Comparison of ENCODE assay signal across 8 cellular contexts in the genomic region with DNA sequence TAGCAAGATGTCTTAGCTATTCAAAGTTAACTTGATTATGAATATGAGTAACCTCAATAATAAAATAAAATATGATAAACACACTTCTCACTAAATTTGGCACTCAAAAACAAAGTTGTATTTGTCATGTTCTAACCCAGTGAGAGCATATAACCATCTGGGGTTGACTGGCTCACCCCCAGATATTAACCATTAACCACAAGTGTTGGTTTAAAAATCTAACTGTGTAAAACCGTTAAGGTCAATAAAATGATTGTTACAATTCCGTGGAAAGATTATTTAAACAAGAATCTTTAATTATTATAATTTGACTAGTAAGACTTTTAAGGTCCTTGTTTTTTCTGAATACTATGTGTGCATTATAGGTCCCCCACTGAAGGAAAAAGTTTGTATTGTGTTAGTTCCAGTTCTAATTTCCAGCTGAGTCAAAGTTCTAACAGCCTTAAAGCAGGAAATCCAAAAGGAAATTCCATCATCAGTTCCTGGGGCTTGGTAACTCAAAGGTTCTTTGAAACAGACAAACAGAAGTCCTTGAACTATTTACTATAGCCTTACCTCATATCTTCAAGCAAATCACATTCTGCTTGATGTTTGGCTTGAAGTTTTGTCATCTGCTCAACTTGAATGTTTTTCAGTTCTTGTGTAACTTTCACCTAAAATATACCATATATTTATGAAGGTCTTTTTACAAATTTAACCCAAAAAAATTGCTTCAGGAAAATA. TPM values are rescaled to one million over a fixed set of nuclear protein-coding genes. Genes with fewer than 3 reads are reported as not detected.
DNase-seq lines count a peak whose midpoint lies in the region; ATAC-seq, FAIRE-seq and TF ChIP-seq lines count a peak whose summit lies in the region.

No MANE protein-coding gene starts in this region.

- H3K4me3 ChIP-seq in Peyer's patch, result peak overlapping the region in 2 of 4 donors; percentile 89 to 94
- H3K4me3 ChIP-seq in fibroblast of mammary gland (ENCODE audit: control insufficient read depth, low read depth, low read length), result peak overlapping the region; percentile 90
- peak overlapping the region in 2 of 4 donors; percentile 67 to 94 for H3K4me3 ChIP-seq in sigmoid colon

- intact Hi-C loops in sigmoid colon (cut with DNase I), result loop anchor here (5.0 to 10.0 kb wide), 4 partner anchors 82 to 458 kb away; a partner anchor contains a TSS

- ATAC-seq in GM18519 (IDR thresholded peaks at IDR 0.05; ENCODE audit: low FRiP score, unreplicated experiment) (no peak), GM21529 (IDR thresholded peaks at IDR 0.05; ENCODE audit: unreplicated experiment) (no peak)

- peak overlapping the region in 3 of 4 donors; percentile 90 to 98 (median 94) for H3K27ac ChIP-seq in Peyer's patch
- H3K27ac ChIP-seq in sigmoid colon, result peak overlapping the region; percentile 95 to 98 (median 97)

- 3 to 34% methylated on average over 2 of the region's 2 CpGs for WGBS in sigmoid colon, 2 donors

- H3K4me1 ChIP-seq in Peyer's patch (peaks cover 0 to 35% (median 10%) of the 10 kb centered on the region in 4 donors), sigmoid colon (peaks cover 0 to 47% (median 32%) of the 10 kb centered on the region in 4 donors)

- TF ChIP-seq POLR2A in Peyer's patch (IDR thresholded peaks at IDR 0.05), result no peak
- TF ChIP-seq POLR2A in sigmoid colon (IDR thresholded peaks at IDR 0.05), result no peak

- H3K27me3 ChIP-seq in Peyer's patch (no peaks in the 10 kb centered on the region), sigmoid colon (no peaks in the 10 kb centered on the region)

- TF ChIP-seq EP300 in sigmoid colon (IDR thresholded peaks at IDR 0.05), result no peak

- H3K9me3 ChIP-seq in Peyer's patch, result no peaks in the 10 kb centered on the region
- no peaks in the 10 kb centered on the region for H3K9me3 ChIP-seq in sigmoid colon

- H3K36me3 ChIP-seq in Peyer's patch (no peaks in the 10 kb centered on the region), sigmoid colon (no peaks in the 10 kb centered on the region)

- peak; percentile 33 for FAIRE-seq in G401.6 (lab: Jason Lieb, UNC)

- DNase-seq in Peyer's patch (no peak), fibroblast of mammary gland (ENCODE audit: low read depth) (peak; percentile 35), sigmoid colon (no peak), NCI-H1105 (lab: John Stamatoyannopoulos, UW) (no peak), NCI-H187 (lab: John Stamatoyannopoulos, UW) (no peak)

- TF ChIP-seq CTCF in Peyer's patch (IDR thresholded peaks at IDR 0.05), result no peak
- no peak for TF ChIP-seq CTCF in fibroblast of mammary gland (conservative IDR thresholded peaks at IDR 0.05; ENCODE audit: control insufficient read depth, insufficient read depth, low read depth, low read length)
- no peak for TF ChIP-seq CTCF in sigmoid colon (IDR thresholded peaks at IDR 0.05)

RNA-seq across cellular contexts. Expression of a gene that starts 2.5 kb away (rescaled TPM):
- total RNA-seq in Peyer's patch, result 10 to 100 TPM in 3 of 4 donors, 1 to 10 TPM in 1; 6.7 to 95.7 (median 10.2) TPM
- 10 to 100 TPM; 16.4 to 36.3 (median 19.4) TPM for total RNA-seq in sigmoid colon
- 10 to 100 TPM in 1 of 3 donors, 1 to 10 TPM in 2; 6.9 to 19.3 (median 7.2) TPM for polyA plus RNA-seq in sigmoid colon
